In genomic region chr22:22133910-22134309, GRCh38 we compare ENCODE assay signal across 7 cellular contexts.
"Had no signal": no experiment of that assay in that cellular context is flagged by ENCODE, and none has a peak within 500 bp of the region (broad histone marks: within the 10 kb centered on the region; RNA-seq: fewer than 3 reads in every experiment).

No MANE protein-coding gene starts in this region.

- DNase-seq: IMR-90, KBM-7, KG1 had no signal

- H3K4me2 ChIP-seq: KMS-11 had no signal

- H3K27ac ChIP-seq: HL-60, KMS-11 had no signal

- H3K9ac ChIP-seq: KMS-11 had no signal

- ATAC-seq: HepG2 had no signal

- FAIRE-seq: HepG2, HTR-8/SVneo had no signal
